9 cellular contexts compared by ENCODE assay signal in the genomic region with DNA sequence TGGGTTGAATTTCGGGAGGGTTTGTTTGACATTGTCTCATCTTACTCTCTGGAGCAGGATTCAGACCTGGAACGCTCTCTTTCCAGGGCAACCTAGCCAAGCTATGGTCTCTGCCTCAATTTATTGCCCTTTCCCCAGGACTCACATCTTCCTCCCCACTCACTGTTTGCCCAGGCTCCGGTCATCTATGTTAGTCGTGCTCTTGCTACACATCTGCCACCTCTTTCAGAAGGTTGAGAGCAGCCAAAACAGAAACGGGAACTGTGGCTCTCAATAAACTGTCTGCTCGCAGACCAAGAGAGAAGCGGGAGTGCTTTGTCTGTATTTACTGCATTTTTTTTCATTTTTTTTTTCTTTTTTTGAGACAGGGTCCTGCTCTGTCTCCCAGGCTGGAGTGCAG.
A peak's percentile ranks its signal among the peaks of the same experiment; 100 is the strongest.
DNase-seq lines count a peak whose midpoint lies in the region; ATAC-seq and TF ChIP-seq lines count a peak whose summit lies in the region.
"Had no signal": no experiment of that assay in that cellular context is flagged by ENCODE, and none has a peak within 500 bp of the region (broad histone marks: within the 10 kb centered on the region; RNA-seq: fewer than 3 reads in every experiment).

No MANE protein-coding gene starts in this region.

- no peaks in the 10 kb centered on the region for H3K27me3 ChIP-seq in BLaER1 treated with 17β-estradiol and CSF1 and Interleukin-3, amounts not matched to agents 10 nM and 100 nM
- no peaks in the 10 kb centered on the region for H3K27me3 ChIP-seq in endodermal cell (ENCODE audit: control insufficient read depth, insufficient read depth, low read length, poor library complexity, severe bottlenecking)
- no peaks in the 10 kb centered on the region for H3K27me3 ChIP-seq in neuronal stem cell (ENCODE audit: control insufficient read depth in 3 of 3, insufficient read depth in 3 of 3, low read depth in 1 of 3, low read length in 3 of 3)

- H3K9me3 ChIP-seq in BLaER1 treated with 17β-estradiol and CSF1 and Interleukin-3, amounts not matched to agents 10 nM and 100 nM (replicated peaks in 1 of 11), result peaks cover 4 to 18% (median 15%) of the 10 kb centered on the region in 11 experiments; a peak in 20 of 22 replicates
- H3K9me3 ChIP-seq in endodermal cell (ENCODE audit: control insufficient read depth, low read length) (peaks cover 11% of the 10 kb centered on the region), neuronal stem cell (replicated peaks in 1 of 2; ENCODE audit: control insufficient read depth in 2 of 2, insufficient read depth in 1 of 2, low read depth in 1 of 2, low read length in 2 of 2) (no peaks in the 10 kb centered on the region)

- DNase-seq in endodermal cell (no peak), neuronal stem cell (ENCODE audit: low spot score) (no peak), NCI-H146 (lab: John Stamatoyannopoulos, UW) (no peak), DMS53 treated with DMSO at 0.1 percent for 48 hours (lab: John Stamatoyannopoulos, UW; ENCODE audit: unreplicated experiment) (no peak)
- DNase-seq in effector CD4-positive, alpha-beta T cell, result no peak

- H2BK15ac ChIP-seq in neuronal stem cell (ENCODE audit: low read length), result no peak overlapping the region

- no peak overlapping the region for H3K4ac ChIP-seq in neuronal stem cell (ENCODE audit: low read length)

- H2BK12ac ChIP-seq in neuronal stem cell (ENCODE audit: low read length), result no peak overlapping the region

- no peak overlapping the region for H2AK5ac ChIP-seq in neuronal stem cell (ENCODE audit: low read depth, low read length)

- H3K27ac Mint-ChIP-seq in endodermal cell, result peak overlapping the region; percentile 84

- H2BK5ac ChIP-seq in neuronal stem cell (ENCODE audit: low read length), result no peak overlapping the region

- H4K8ac ChIP-seq in neuronal stem cell (ENCODE audit: low read depth, low read length), result no peak overlapping the region

- peaks cover 0 to 74% (median 56%) of the 10 kb centered on the region in 11 experiments; a peak in 17 of 22 replicates for H4K20me1 ChIP-seq in BLaER1 treated with 17β-estradiol and CSF1 and Interleukin-3, amounts not matched to agents 10 nM and 100 nM

- H2AFZ ChIP-seq in neuronal stem cell (ENCODE audit: low read length), result no peak overlapping the region

- H3K4me3 ChIP-seq in BLaER1 treated with 17β-estradiol and CSF1 and Interleukin-3, amounts not matched to agents 10 nM and 100 nM, result no peak overlapping the region
- H3K4me3 ChIP-seq in endodermal cell (ENCODE audit: low read length), result no peak overlapping the region
- no peak overlapping the region for H3K4me3 ChIP-seq in neuronal stem cell (ENCODE audit: low read length in 2 of 2)

- H3K36me3 Mint-ChIP-seq in endodermal cell (ENCODE audit: low read depth), result peaks cover 48% of the 10 kb centered on the region

- no peak overlapping the region for H3K23ac ChIP-seq in neuronal stem cell (ENCODE audit: low read depth, low read length, poor library complexity)

- peaks cover 0 to 32% (median 26%) of the 10 kb centered on the region in 11 experiments; a peak in 19 of 22 replicates for H3K36me3 ChIP-seq in BLaER1 treated with 17β-estradiol and CSF1 and Interleukin-3, amounts not matched to agents 10 nM and 100 nM
- peaks cover 30% of the 10 kb centered on the region for H3K36me3 ChIP-seq in endodermal cell (ENCODE audit: control insufficient read depth, insufficient read depth, low read length)
- peaks cover 0 to 4% of the 10 kb centered on the region in 2 donors for H3K36me3 ChIP-seq in neuronal stem cell (replicated peaks in 1 of 2; ENCODE audit: control insufficient read depth in 2 of 2, insufficient read depth in 2 of 2, low read length in 2 of 2)

- no peak overlapping the region for H2BK120ac ChIP-seq in neuronal stem cell (ENCODE audit: low read depth, low read length)

- WGBS in endodermal cell (ENCODE audit: insufficient coverage in 1 of 2, insufficient read length in 1 of 2), 2 experiments, result 94 to 95% methylated on average over 5 to 7 of the region's 7 CpGs
- no CpG with 5 or more reads among the region's 7 CpGs for WGBS in neuronal stem cell (ENCODE audit: extremely low coverage in 2 of 2, insufficient read length in 2 of 2, insufficient replicate concordance in 1 of 2), 2 donors

- H3K14ac ChIP-seq in neuronal stem cell (ENCODE audit: low read length), result no peak overlapping the region

- peak overlapping the region in 8 of 11 experiments; percentile 12 to 64 (median 44); a peak in 11 of 22 replicates for H3K9ac ChIP-seq in BLaER1 treated with 17β-estradiol and CSF1 and Interleukin-3, amounts not matched to agents 10 nM and 100 nM
- H3K9ac ChIP-seq in endodermal cell (ENCODE audit: extremely low read depth, low read length, poor library complexity, severe bottlenecking) (no peak overlapping the region), neuronal stem cell (ENCODE audit: low read depth, low read length, poor library complexity) (no peak overlapping the region)

- no peak overlapping the region for H3K4me3 Mint-ChIP-seq in endodermal cell
- H3K4me3 Mint-ChIP-seq: brain had no signal

- no peak for TF ChIP-seq CTCF in endodermal cell (conservative IDR thresholded peaks at IDR 0.05)

- H3K4me1 Mint-ChIP-seq in endodermal cell, result peaks cover 30% of the 10 kb centered on the region

- no peaks in the 10 kb centered on the region for H3K27me3 Mint-ChIP-seq in endodermal cell (ENCODE audit: insufficient read depth)
- H3K27me3 Mint-ChIP-seq: brain had no signal

- H3K4me2 ChIP-seq in BLaER1 treated with 17β-estradiol and CSF1 and Interleukin-3, amounts not matched to agents 10 nM and 100 nM, result peak overlapping the region; percentile 72 to 94 (median 76)
- H3K4me2 ChIP-seq in neuronal stem cell (ENCODE audit: insufficient read depth, low read length, poor library complexity, severe bottlenecking), result no peak overlapping the region

- peaks cover 69 to 87% (median 73%) of the 10 kb centered on the region in 10 experiments for H3K4me1 ChIP-seq in BLaER1 treated with 17β-estradiol and CSF1 and Interleukin-3, amounts not matched to agents 10 nM and 100 nM
- no peaks in the 10 kb centered on the region for H3K4me1 ChIP-seq in endodermal cell (ENCODE audit: control insufficient read depth, insufficient read depth, low read length)
- H3K4me1 ChIP-seq in neuronal stem cell (ENCODE audit: control insufficient read depth in 2 of 2, insufficient read depth in 1 of 2, low read depth in 1 of 2, low read length in 2 of 2), result no peaks in the 10 kb centered on the region

- H4K91ac ChIP-seq in neuronal stem cell (ENCODE audit: low read depth, low read length, poor library complexity), result no peak overlapping the region

- peaks cover 3% of the 10 kb centered on the region for H3K9me3 Mint-ChIP-seq in endodermal cell

- H3K18ac ChIP-seq in neuronal stem cell (ENCODE audit: low read length), result no peak overlapping the region

- ATAC-seq in GM19467 (IDR thresholded peaks at IDR 0.05; ENCODE audit: unreplicated experiment) (peak; percentile 34), HG03575 (IDR thresholded peaks at IDR 0.05; ENCODE audit: extremely low read depth, insufficient number of reproducible peaks, low FRiP score, unreplicated experiment) (peak; percentile 37)

- peak overlapping the region; percentile 34 to 76 (median 55); a peak in 18 of 22 replicates for H3K27ac ChIP-seq in BLaER1 treated with 17β-estradiol and CSF1 and Interleukin-3, amounts not matched to agents 10 nM and 100 nM
- H3K27ac ChIP-seq in endodermal cell (ENCODE audit: low read depth, low read length) (no peak overlapping the region), neuronal stem cell (replicated peaks; ENCODE audit: low read length) (no peak overlapping the region)

- peaks cover 2% of the 10 kb centered on the region for H3K79me1 ChIP-seq in neuronal stem cell (ENCODE audit: low read depth, low read length)

Comparison
In these comparisons a context has a peak if more than half of its experiments do, and no peak if none do; other contexts are left out.
1. H3K27ac ChIP-seq: peak in BLaER1 treated with 17β-estradiol and CSF1 and Interleukin-3, amounts not matched to agents 10 nM and 100 nM (11 of 11); none in endodermal cell (single experiment) and neuronal stem cell (single experiment).
2. H3K9ac ChIP-seq: peak in BLaER1 treated with 17β-estradiol and CSF1 and Interleukin-3, amounts not matched to agents 10 nM and 100 nM (8 of 11); none in endodermal cell (single experiment) and neuronal stem cell (single experiment).